In genomic region chr21:25934771-25935224, GRCh38 we compare ENCODE assay signal across 8 cellular contexts.
DNase-seq lines count a peak whose midpoint lies in the region; ATAC-seq and TF ChIP-seq lines count a peak whose summit lies in the region.

No MANE protein-coding gene starts in this region.

- H3K4me1 ChIP-seq in colonic mucosa (no peaks in the 10 kb centered on the region), mesodermal cell (ENCODE audit: control insufficient read depth, insufficient read depth, low read length, poor library complexity, severe bottlenecking) (peaks cover 12% of the 10 kb centered on the region)

- H3K9me3 ChIP-seq in colonic mucosa, result no peaks in the 10 kb centered on the region
- H3K9me3 ChIP-seq in mesodermal cell (ENCODE audit: control insufficient read depth, low read length), result no peaks in the 10 kb centered on the region

- no peaks in the 10 kb centered on the region for H3K36me3 ChIP-seq in colonic mucosa
- H3K36me3 ChIP-seq in mesodermal cell (ENCODE audit: control insufficient read depth, insufficient read depth, low read length), result peaks cover 19% of the 10 kb centered on the region

- H3K9ac ChIP-seq in colonic mucosa (ENCODE audit: low read depth in 2 of 2, low read length in 2 of 2), result no peak overlapping the region

- 89 to 98% methylated on average over 1 to 4 of the region's 4 CpGs for WGBS in mesodermal cell (ENCODE audit: insufficient coverage in 2 of 2), 2 experiments

- no peak for ATAC-seq in GM21515 (IDR thresholded peaks at IDR 0.05; ENCODE audit: unreplicated experiment)
- no peak for ATAC-seq in GM21367 (IDR thresholded peaks at IDR 0.05; ENCODE audit: unreplicated experiment)

- H3K27me3 ChIP-seq in colonic mucosa, result no peaks in the 10 kb centered on the region

- intact Hi-C loops in colonic mucosa (cut with DNase I), result no loop called here

- H3K4me3 ChIP-seq in colonic mucosa (no peak overlapping the region), mesodermal cell (ENCODE audit: extremely low read depth, insufficient read depth, low read length, poor library complexity, severe bottlenecking) (no peak overlapping the region)

- peak overlapping the region; percentile 34 for H3K27ac ChIP-seq in colonic mucosa
- H3K27ac ChIP-seq in mesodermal cell (ENCODE audit: low read depth, low read length, severe bottlenecking), result peak overlapping the region; percentile 20

- DNase-seq in GDM1 (lab: John Stamatoyannopoulos, UW) (peak; percentile 10), NCI-H2029 (lab: John Stamatoyannopoulos, UW) (peak; percentile 84), colonic mucosa (peak; percentile 60), NCI-H1436 treated with DMSO at 0.1 percent for 48 hours (lab: John Stamatoyannopoulos, UW) (no peak)
- DNase-seq in stimulated activated naive CD4-positive, alpha-beta T cell (lab: John Stamatoyannopoulos, UW), result no peak

- TF ChIP-seq CTCF in colonic mucosa (IDR thresholded peaks at IDR 0.05), result no peak

Comparison
In these comparisons a context has a peak if more than half of its experiments do, and no peak if none do; other contexts are left out.
1. DNase-seq: peak in GDM1 (single experiment), NCI-H2029 (single experiment) and colonic mucosa (single experiment); none in stimulated activated naive CD4-positive, alpha-beta T cell (0 of 6) and NCI-H1436 treated with DMSO at 0.1 percent for 48 hours (single experiment).